In genomic region chr10:77442790-77443189, GRCh38 we compare ENCODE assay signal across 31 cellular contexts.
DNase-seq lines count a peak whose midpoint lies in the region; ATAC-seq and TF ChIP-seq lines count a peak whose summit lies in the region.
"Had no signal": no experiment of that assay in that cellular context is flagged by ENCODE, and none has a peak within 500 bp of the region (broad histone marks: within the 10 kb centered on the region; RNA-seq: fewer than 3 reads in every experiment).

No MANE protein-coding gene starts in this region.

- H3K9ac ChIP-seq in PC-3 (ENCODE audit: low read length): no peak overlapping the region
- H3K9ac ChIP-seq: BLaER1 had no signal

- no peaks in the 10 kb centered on the region for H3K79me2 ChIP-seq in PC-3 (ENCODE audit: low read length)

- intact Hi-C loops in PC-3 (cut with micrococcal nuclease): no loop called here
- intact Hi-C loops in uterus (cut with DNase I; ENCODE audit: low total_unique reads): no loop called here
- intact Hi-C loops in right cardiac atrium (cut with DNase I): no loop called here
- intact Hi-C loops in vagina (cut with DNase I): no loop called here

- TF ChIP-seq CTCF in PC-3 (conservative IDR thresholded peaks at IDR 0.05; ENCODE audit: low read depth, low read length) (no peak), uterus (IDR thresholded peaks at IDR 0.05) (no peak), vagina (IDR thresholded peaks at IDR 0.05) (no peak)

- ATAC-seq in PC-3 (peak; percentile 42), right cardiac atrium (no peak)
- ATAC-seq: activated CD4-positive, alpha-beta T cell treated with anti-CD3 and anti-CD28 coated beads for 36 hours; activated CD8-positive, alpha-beta T cell treated with anti-CD3 and anti-CD28 coated beads for 36 hours; HCT116; HepG2; left ventricle myocardium superior; Right ventricle myocardium inferior; sciatic nerve; stimulated activated naive CD8-positive, alpha-beta T cell treated with anti-CD3 and anti-CD28 coated beads, Interleukin-15, amount 100 ng/mL, for 72 hours had no signal

- H3K27me3 ChIP-seq in PC-3 (ENCODE audit: low read length) (no peaks in the 10 kb centered on the region), uterus (no peaks in the 10 kb centered on the region), right cardiac atrium (ENCODE audit: control insufficient read depth, insufficient read depth) (no peaks in the 10 kb centered on the region), vagina (no peaks in the 10 kb centered on the region)
- H3K27me3 ChIP-seq: BLaER1, esophagus muscularis mucosa had no signal

- CTCF ChIA-PET in PC-3 (lab: Charles Lee): no interaction called here

- no TSS peak for BruUV-seq in PC-3 (replicated peaks; lab: Mats Ljungman, UMichigan)

- H3K4me3 ChIP-seq in PC-3 (ENCODE audit: low read length): no peak overlapping the region
- H3K4me3 ChIP-seq in uterus: no peak overlapping the region
- no peak overlapping the region for H3K4me3 ChIP-seq in right cardiac atrium (ENCODE audit: low read length)
- H3K4me3 ChIP-seq in vagina: no peak overlapping the region
- H3K4me3 ChIP-seq: BLaER1, esophagus muscularis mucosa, PC-9, thoracic aorta had no signal

- WGBS in right cardiac atrium: 68% methylated on average over 5 of the region's 5 CpGs

- TF ChIP-seq POLR2A in uterus (IDR thresholded peaks at IDR 0.05): no peak
- TF ChIP-seq POLR2A in vagina (IDR thresholded peaks at IDR 0.05): no peak

- H3K4me1 ChIP-seq in PC-3 (ENCODE audit: insufficient read depth, low read length) (peaks cover 4% of the 10 kb centered on the region; the same call in 1 of the 2 replicates), uterus (peaks cover 0 to 3% of the 10 kb centered on the region in 2 donors), right cardiac atrium (ENCODE audit: control insufficient read depth, insufficient read depth, low read length) (no peaks in the 10 kb centered on the region), vagina (peaks cover 4% of the 10 kb centered on the region)

- no peak overlapping the region for H2AFZ ChIP-seq in PC-3 (ENCODE audit: low read length)
- H2AFZ ChIP-seq: PC-9 had no signal

- no peaks in the 10 kb centered on the region for H3F3A ChIP-seq in PC-3 (ENCODE audit: low read length, unreplicated experiment)

- H3K36me3 ChIP-seq in PC-3 (ENCODE audit: low read depth, low read length) (no peaks in the 10 kb centered on the region), uterus (no peaks in the 10 kb centered on the region), vagina (no peaks in the 10 kb centered on the region)
- H3K36me3 ChIP-seq: BLaER1, esophagus muscularis mucosa, neutrophil, thoracic aorta had no signal

- H3K27ac ChIP-seq in PC-3 (ENCODE audit: low read length) (no peak overlapping the region), uterus (peak overlapping the region; percentile 74 to 76), right cardiac atrium (ENCODE audit: low read length) (no peak overlapping the region), vagina (no peak overlapping the region)
- H3K27ac ChIP-seq: BLaER1, neutrophil, PC-9, thoracic aorta had no signal

- no peak overlapping the region for H3K4me2 ChIP-seq in PC-3 (ENCODE audit: low read length)
- H3K4me2 ChIP-seq: PC-9 had no signal

- H3K9me3 ChIP-seq in PC-3 (ENCODE audit: low read length) (no peaks in the 10 kb centered on the region), uterus (no peaks in the 10 kb centered on the region), right cardiac atrium (ENCODE audit: control insufficient read depth, low read length) (no peaks in the 10 kb centered on the region), vagina (no peaks in the 10 kb centered on the region)
- H3K9me3 ChIP-seq: BLaER1, esophagus muscularis mucosa, neutrophil, thoracic aorta had no signal

- no peaks in the 10 kb centered on the region for H3K9me2 ChIP-seq in PC-3 (replicated peaks; ENCODE audit: low read length)

- no peaks in the 10 kb centered on the region for H4K20me1 ChIP-seq in PC-3 (ENCODE audit: low read length)
- H4K20me1 ChIP-seq: BLaER1 had no signal

- DNase-seq in NCI-H1417 (lab: John Stamatoyannopoulos, UW) (peak in 2 of 3 experiments; percentile 79 to 93), NCI-H345 (lab: John Stamatoyannopoulos, UW) (peak; percentile 70), PC-3 (no peak), uterus (no peak), right cardiac atrium (no peak), 8988T (no peak), vagina (ENCODE audit: extremely low spot score in 2 of 2) (no peak)
- DNase-seq: activated CD4-positive, alpha-beta T cell treated with anti-CD3 and anti-CD28 coated beads for 36 hours; activated CD8-positive, alpha-beta T cell treated with anti-CD3 and anti-CD28 coated beads for 36 hours; activated naive CD4-positive, alpha-beta T cell treated with anti-CD3 and anti-CD28 coated beads for 36 hours; dermis blood vessel endothelial cell; DMS79 treated with DMSO at 0.1 percent for 48 hours; foreskin fibroblast; GDM1; head of caudate nucleus; islet precursor cell; Karpas-422; left ventricle myocardium superior; NCI-H187 treated with DMSO at 0.1 percent for 48 hours; NCI-H446; PC-9; stimulated activated naive CD8-positive, alpha-beta T cell treated with anti-CD3 and anti-CD28 coated beads, Interleukin-15, amount 100 ng/mL, for 72 hours; T-helper 2 cell had no signal

- POLR2A ChIA-PET in PC-3 (lab: Charles Lee; ENCODE audit: unreplicated experiment): no interaction called here

Comparison
In these comparisons a context has a peak if more than half of its experiments do, and no peak if none do; other contexts are left out.
1. DNase-seq: peak in NCI-H1417 (2 of 3) and NCI-H345 (single experiment); none in PC-3 (single experiment), uterus (0 of 2), right cardiac atrium (0 of 3), 8988T (single experiment) and vagina (0 of 2).
2. H3K27ac ChIP-seq: peak in uterus (2 of 2); none in PC-3 (single experiment), right cardiac atrium (single experiment) and vagina (single experiment).